Comparison of ENCODE assay signal across 17 cellular contexts in genomic region chr3:72700106-72700505, GRCh38.
DNase-seq lines count a peak whose midpoint lies in the region; ATAC-seq and TF ChIP-seq lines count a peak whose summit lies in the region.
"Had no signal": no experiment of that assay in that cellular context is flagged by ENCODE, and none has a peak within 500 bp of the region (broad histone marks: within the 10 kb centered on the region; RNA-seq: fewer than 3 reads in every experiment).

No MANE protein-coding gene starts in this region.

- peaks cover 16% of the 10 kb centered on the region for H3K4me1 ChIP-seq in A673 (ENCODE audit: insufficient read depth, low read length, poor library complexity, severe bottlenecking)
- H3K4me1 ChIP-seq: A549 had no signal

- no peaks in the 10 kb centered on the region for H3K27me3 ChIP-seq in A673 (replicated peaks; ENCODE audit: insufficient read depth, low read depth, low read length, poor library complexity)

- H3K36me3 ChIP-seq in SK-N-MC (ENCODE audit: insufficient read depth, low read length) (no peaks in the 10 kb centered on the region), A673 (ENCODE audit: insufficient read depth, low read length, poor library complexity, severe bottlenecking) (no peaks in the 10 kb centered on the region)

- H3K9me3 ChIP-seq in SK-N-MC (ENCODE audit: low read depth, low read length) (no peaks in the 10 kb centered on the region), A673 (ENCODE audit: low read depth, low read length, poor library complexity, severe bottlenecking) (no peaks in the 10 kb centered on the region)
- H3K9me3 ChIP-seq: A549 had no signal

- 0 out of 2 replicates have a peak overlapping the region, but pooled peaks have one; percentile 11 for H3K4me3 ChIP-seq in SK-N-MC
- H3K4me3 ChIP-seq in A673 (ENCODE audit: low read depth, low read length, poor library complexity, severe bottlenecking): no peak overlapping the region
- H3K4me3 ChIP-seq: A549, GM23248 had no signal

- no TSS peak for BruUV-seq in A673 (replicated peaks; lab: Mats Ljungman, UMichigan)

- intact Hi-C loops in A673 (cut with micrococcal nuclease; ENCODE audit: unreplicated experiment): no loop called here

- H3K36me3 Mint-ChIP-seq in endothelial cell (ENCODE audit: low read depth, unreplicated experiment): no peaks in the 10 kb centered on the region
- H3K36me3 Mint-ChIP-seq: CD4-positive, alpha-beta memory T cell had no signal

- peak; percentile 28 for ATAC-seq in omental fat pad (ENCODE audit: low FRiP score)
- ATAC-seq: A549, HCT116 had no signal

- H3K27ac Mint-ChIP-seq in endothelial cell (ENCODE audit: unreplicated experiment): peak overlapping the region; percentile 50
- H3K27ac Mint-ChIP-seq: CD4-positive, alpha-beta memory T cell had no signal

- no peaks in the 10 kb centered on the region for H3K27me3 Mint-ChIP-seq in endothelial cell (ENCODE audit: unreplicated experiment)

- H3K4me1 Mint-ChIP-seq in endothelial cell (ENCODE audit: unreplicated experiment): peaks cover 39% of the 10 kb centered on the region
- H3K4me1 Mint-ChIP-seq: CD4-positive, alpha-beta memory T cell had no signal

- H3K9ac ChIP-seq in SK-N-MC (ENCODE audit: insufficient read length): no peak overlapping the region
- H3K9ac ChIP-seq: GM23248 had no signal

- no peak for DNase-seq in SK-N-MC (ENCODE audit: low read depth, low spot score)
- DNase-seq in endothelial cell (ENCODE audit: low spot score): no peak
- no peak for DNase-seq in omental fat pad (ENCODE audit: low spot score)
- DNase-seq in glomerular visceral epithelial cell (ENCODE audit: extremely low spot score): no peak
- DNase-seq in amniotic stem cell (lab: John Stamatoyannopoulos, UW): no peak
- DNase-seq in A673 (ENCODE audit: low spot score): no peak
- DNase-seq: 8988T; C1 segment of cervical spinal cord; Calu3; CD4-positive, alpha-beta memory T cell; COR-L47; DMS53; DMS79 treated with DMSO at 0.1 percent for 48 hours; GM23248; H9 had no signal

- TF ChIP-seq CTCF in endothelial cell (IDR thresholded peaks at IDR 0.05; ENCODE audit: unreplicated experiment) (no peak), omental fat pad (IDR thresholded peaks at IDR 0.05) (no peak), A673 (conservative IDR thresholded peaks at IDR 0.05; ENCODE audit: low read depth, low read length) (no peak)

- CTCF ChIA-PET in A673 (lab: Charles Lee): no interaction called here

- POLR2A ChIA-PET in A673 (lab: Charles Lee; ENCODE audit: low non-redundant PET): no interaction called here

- H3K27ac ChIP-seq in SK-N-MC (0 out of 2 replicates have a peak overlapping the region, but pooled peaks have one; percentile 25), A673 (ENCODE audit: low read depth, low read length, poor library complexity, severe bottlenecking) (no peak overlapping the region)
- H3K27ac ChIP-seq: A549, GM23248 had no signal

- H3K4me3 Mint-ChIP-seq in endothelial cell (ENCODE audit: unreplicated experiment): no peak overlapping the region
- H3K4me3 Mint-ChIP-seq: CD4-positive, alpha-beta memory T cell; H9 had no signal

- no peaks in the 10 kb centered on the region for H3K9me3 Mint-ChIP-seq in endothelial cell (ENCODE audit: unreplicated experiment)
- H3K9me3 Mint-ChIP-seq: CD4-positive, alpha-beta memory T cell; H9 had no signal
